ENCODE assay signal across 8 cellular contexts in the genomic region with DNA sequence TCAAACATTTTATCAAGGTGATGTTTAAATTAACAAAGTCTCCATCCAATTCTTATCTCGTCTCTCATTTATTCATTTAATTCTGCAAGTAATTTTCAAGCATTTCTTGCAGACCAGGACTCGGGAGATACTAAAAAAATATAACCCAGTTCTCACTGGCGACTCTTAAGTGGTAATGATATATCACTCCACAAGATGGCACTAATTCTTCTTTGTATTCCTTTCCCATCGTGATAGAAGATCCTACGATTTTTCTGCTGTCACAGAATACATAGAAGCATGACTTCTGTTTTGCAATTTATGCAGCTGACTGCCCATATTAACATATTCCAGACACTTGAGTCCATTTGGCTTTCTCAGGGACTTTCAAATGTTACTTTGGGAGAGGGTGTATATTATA.
DNase-seq lines count a peak whose midpoint lies in the region; ATAC-seq and TF ChIP-seq lines count a peak whose summit lies in the region.

No MANE protein-coding gene starts in this region.

- H3K4me3 ChIP-seq in effector memory CD4-positive, alpha-beta T cell (ENCODE audit: insufficient read depth, low read depth, low read length, poor library complexity, severe bottlenecking) = no peak overlapping the region

- H3K36me3 ChIP-seq in effector memory CD4-positive, alpha-beta T cell (ENCODE audit: control insufficient read depth, insufficient read depth, low read length) = no peaks in the 10 kb centered on the region

- DNase-seq in GM20000 (ENCODE audit: low spot score) (peak; percentile 2), SK-N-DZ (ENCODE audit: low spot score) (peak; percentile 15), iPS-NIHi7 (ENCODE audit: extremely low spot score) (peak; percentile 37), C1 segment of cervical spinal cord (lab: John Stamatoyannopoulos, UW) (no peak)
- DNase-seq in effector memory CD4-positive, alpha-beta T cell = no peak

- H3K27ac ChIP-seq in C4-2B = no peak overlapping the region
- H3K27ac ChIP-seq in effector memory CD4-positive, alpha-beta T cell (ENCODE audit: insufficient read depth, low read length, poor library complexity, severe bottlenecking) = no peak overlapping the region

- H3K27me3 ChIP-seq in effector memory CD4-positive, alpha-beta T cell (replicated peaks; ENCODE audit: control insufficient read depth, insufficient read depth, low read length, poor library complexity, severe bottlenecking) = no peaks in the 10 kb centered on the region

- no peaks in the 10 kb centered on the region for H3K9me3 ChIP-seq in effector memory CD4-positive, alpha-beta T cell (ENCODE audit: control insufficient read depth, low read length)

- ATAC-seq in HG02763 (IDR thresholded peaks at IDR 0.05; ENCODE audit: unreplicated experiment) (no peak), HG03521 (IDR thresholded peaks at IDR 0.05; ENCODE audit: unreplicated experiment) (no peak)

- TF ChIP-seq CTCF in C4-2B (conservative IDR thresholded peaks at IDR 0.05) (peak; percentile 53), GM20000 (IDR thresholded peaks at IDR 0.05; ENCODE audit: extremely low read depth, missing control alignments) (no peak)

- H3K4me1 ChIP-seq in effector memory CD4-positive, alpha-beta T cell (ENCODE audit: control insufficient read depth, insufficient read depth, low read length, poor library complexity, severe bottlenecking) = no peaks in the 10 kb centered on the region

Comparison
In these comparisons a context has a peak if more than half of its experiments do, and no peak if none do; other contexts are left out.
1. DNase-seq: peak in GM20000 (single experiment), SK-N-DZ (single experiment) and iPS-NIHi7 (single experiment); none in C1 segment of cervical spinal cord (0 of 14) and effector memory CD4-positive, alpha-beta T cell (0 of 3).